In the genomic region with DNA sequence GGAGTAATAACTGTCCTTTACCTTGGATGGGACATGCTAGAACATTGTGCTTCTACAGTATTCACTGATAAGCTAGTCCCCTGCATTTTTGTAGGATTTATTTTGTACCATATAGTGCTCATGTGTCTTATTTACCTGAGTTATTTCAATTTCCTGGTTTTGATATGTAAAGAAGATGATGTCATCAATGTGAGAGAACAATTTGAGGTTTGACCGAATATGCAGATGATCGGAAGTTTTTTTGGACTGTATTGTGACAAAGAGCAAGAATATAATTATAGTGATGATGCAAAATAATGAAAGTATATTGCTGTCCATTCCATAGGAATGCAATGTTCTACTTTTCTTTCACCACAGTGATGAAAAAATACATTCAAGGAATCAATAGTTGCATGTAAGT, we compare ENCODE assay signal across 11 cellular contexts.
"Had no signal": no experiment of that assay in that cellular context is flagged by ENCODE, and none has a peak within 500 bp of the region (broad histone marks: within the 10 kb centered on the region; RNA-seq: fewer than 3 reads in every experiment).

No MANE protein-coding gene starts in this region.

- H3K4me3 ChIP-seq: GM23248, GM23338, HAP-1 had no signal

- H3K27ac Mint-ChIP-seq: GM23338, H9, HFFc6 had no signal

- H2AFZ ChIP-seq: GM23248, GM23338 had no signal

- H3K27ac ChIP-seq: GM23248 had no signal

- FAIRE-seq: H1, H54 had no signal

- H3K36me3 ChIP-seq: HAP-1 had no signal

- H3K9me3 Mint-ChIP-seq: GM23338, H9, HFFc6 had no signal

- H3K4me3 Mint-ChIP-seq: GM23338, H9, HFFc6 had no signal

- ATAC-seq: HCT116 had no signal

- H3K4me2 ChIP-seq: GM23338 had no signal

- H3K4me1 Mint-ChIP-seq: H9 had no signal

- H3K9me3 ChIP-seq: HAP-1 had no signal

- DNase-seq: GM23248, GOT3, H7, H9, HCEC 1CT, HFFc6 had no signal

- H3K9ac ChIP-seq: GM23248 had no signal

- H3K4me1 ChIP-seq: HAP-1 had no signal
